Comparison of ENCODE assay signal across 11 cellular contexts in the genomic region with DNA sequence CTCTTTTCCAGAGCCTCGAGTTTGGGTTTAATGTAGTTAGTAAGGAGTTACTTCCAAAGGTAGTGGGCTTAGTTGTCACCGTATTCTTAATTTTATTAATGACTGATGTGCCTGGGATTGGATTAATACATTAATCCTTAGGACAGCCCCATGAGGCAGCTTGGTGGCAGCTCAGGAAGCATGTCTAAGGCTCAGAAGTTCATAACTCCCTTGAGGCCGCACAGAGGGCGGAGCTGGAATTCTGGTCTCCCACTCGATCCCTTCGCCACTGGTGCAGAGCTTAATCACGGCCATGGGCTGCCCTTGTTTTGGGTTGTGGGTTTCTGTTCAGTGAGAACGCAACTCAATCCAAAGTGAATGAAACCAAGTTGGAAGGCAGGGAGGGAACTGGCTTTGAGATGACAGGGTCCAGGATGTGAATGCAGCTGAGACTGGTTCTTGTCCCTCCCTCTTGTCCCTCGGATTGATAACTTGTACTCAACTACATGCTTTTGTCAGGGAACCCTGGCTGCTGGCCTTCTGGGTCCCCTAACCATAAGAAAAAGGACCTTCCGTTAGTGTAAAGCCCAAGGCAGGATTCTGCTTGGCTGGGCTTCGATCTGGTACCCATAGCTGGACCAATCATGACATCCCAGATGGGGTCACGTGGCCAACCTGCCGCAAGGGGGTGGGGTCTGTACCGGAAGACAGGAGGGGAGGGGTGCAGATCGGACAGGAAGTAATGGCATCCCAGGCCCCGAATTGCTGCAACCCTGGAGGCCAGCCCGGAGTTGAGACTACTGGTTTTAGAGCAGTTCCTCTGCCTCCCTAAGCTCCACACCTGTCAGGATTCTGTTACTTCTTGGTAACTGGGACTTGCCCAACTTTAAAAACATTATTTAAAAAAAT. TPM values are rescaled to one million over a fixed set of nuclear protein-coding genes. Genes with fewer than 3 reads are reported as not detected.
DNase-seq lines count a peak whose midpoint lies in the region; ATAC-seq and TF ChIP-seq lines count a peak whose summit lies in the region.
"Had no signal": no experiment of that assay in that cellular context is flagged by ENCODE, and none has a peak within 500 bp of the region (broad histone marks: within the 10 kb centered on the region; RNA-seq: fewer than 3 reads in every experiment).

No MANE protein-coding gene starts in this region.

- H3K36me3 ChIP-seq in CD8-positive, alpha-beta T cell (ENCODE audit: insufficient read depth, low read length), result no peaks in the 10 kb centered on the region

- H3K4me3 Mint-ChIP-seq in CD8-positive, alpha-beta T cell, result no peak overlapping the region
- H3K4me3 Mint-ChIP-seq in T-cell, result no peak overlapping the region

- no peaks in the 10 kb centered on the region for H3K27me3 ChIP-seq in CD8-positive, alpha-beta T cell (ENCODE audit: insufficient read depth, low read length)
- H3K27me3 ChIP-seq: esophagus squamous epithelium had no signal

- ATAC-seq in CD8-positive, alpha-beta T cell, result peak; percentile 36
- ATAC-seq in T-cell (replicated peaks in 1 of 4), result peak in 3 of 4 experiments; percentile 56 to 70 (median 57)
- no peak for ATAC-seq in GM19395 (IDR thresholded peaks at IDR 0.05; ENCODE audit: unreplicated experiment)

- H3K9me3 ChIP-seq in CD8-positive, alpha-beta T cell (ENCODE audit: low read length), result no peaks in the 10 kb centered on the region
- H3K9me3 ChIP-seq: esophagus squamous epithelium had no signal

- H3K4me1 Mint-ChIP-seq in CD8-positive, alpha-beta T cell (ENCODE audit: low read depth), result peaks cover 2% of the 10 kb centered on the region
- H3K4me1 Mint-ChIP-seq in T-cell, result peaks cover 6 to 24% (median 9%) of the 10 kb centered on the region in 3 donors

- H3K27ac ChIP-seq in CD8-positive, alpha-beta T cell (ENCODE audit: low read depth, low read length), result no peak overlapping the region
- H3K27ac ChIP-seq: esophagus squamous epithelium had no signal

- TF ChIP-seq CTCF in CD8-positive, alpha-beta T cell (IDR thresholded peaks at IDR 0.05), result no peak

- H3K36me3 Mint-ChIP-seq in CD8-positive, alpha-beta T cell, result peaks cover 21% of the 10 kb centered on the region
- peaks cover 11% of the 10 kb centered on the region for H3K36me3 Mint-ChIP-seq in T-cell

- H3K4me3 ChIP-seq in CD8-positive, alpha-beta T cell (ENCODE audit: low read depth, low read length), result no peak overlapping the region
- H3K4me3 ChIP-seq: esophagus squamous epithelium had no signal

- CTCF ChIA-PET in CD8-positive, alpha-beta T cell (lab: Charles Lee), result interaction anchor here (1.0 to 2.2 kb wide), 5 partner anchors 10 to 309 kb away, joined by 3 to 10 read pairs (median 4); no protein-coding TSS in a partner anchor
- CTCF ChIA-PET in T-cell (lab: Charles Lee), result interaction anchor here in 1 of 2 donors (0.6 to 1.1 kb wide), 3 partner anchors 9 to 397 kb away, joined by 3 read pairs; no protein-coding TSS in a partner anchor

- H3K27me3 Mint-ChIP-seq in CD8-positive, alpha-beta T cell (ENCODE audit: low read depth), result no peaks in the 10 kb centered on the region
- H3K27me3 Mint-ChIP-seq in T-cell, result no peaks in the 10 kb centered on the region

- H3K9me3 Mint-ChIP-seq in CD8-positive, alpha-beta T cell, result no peaks in the 10 kb centered on the region
- H3K9me3 Mint-ChIP-seq in T-cell, result no peaks in the 10 kb centered on the region

- POLR2A ChIA-PET in CD8-positive, alpha-beta T cell (lab: Charles Lee), result no interaction called here
- POLR2A ChIA-PET in T-cell (lab: Charles Lee), result no interaction called here

- intact Hi-C loops in CD8-positive, alpha-beta T cell (cut with DNase I, micrococcal nuclease), result no loop called here

- H3K27ac Mint-ChIP-seq in CD8-positive, alpha-beta T cell, result no peak overlapping the region
- H3K27ac Mint-ChIP-seq in T-cell, result no peak overlapping the region

- DNase-seq in CD8-positive, alpha-beta T cell, result no peak
- peak; percentile 25 for DNase-seq in H4 (ENCODE audit: low spot score)
- peak in 17 of 34 experiments; percentile 4 to 29 (median 13) for DNase-seq in T-cell
- peak; percentile 65 for DNase-seq in iPS-NIHi7 (ENCODE audit: extremely low spot score)
- no peak for DNase-seq in retina
- no peak for DNase-seq in NK-92 (lab: John Stamatoyannopoulos, UW; ENCODE audit: unreplicated experiment)
- DNase-seq in NCI-H2171 (lab: John Stamatoyannopoulos, UW), result no peak
- DNase-seq: activated gamma-delta T cell, esophagus squamous epithelium, NCI-H1436 had no signal

- no peaks in the 10 kb centered on the region for H3K4me1 ChIP-seq in CD8-positive, alpha-beta T cell (ENCODE audit: insufficient read depth, low read length)
- H3K4me1 ChIP-seq: esophagus squamous epithelium had no signal

RNA-seq across cellular contexts. Expression of gene SNX20, which starts 45.4 kb away (rescaled TPM):
- 10 to 100 TPM; 18.6 to 20.1 TPM for total RNA-seq in CD8-positive, alpha-beta T cell
- not detected in 2 replicates for total RNA-seq in H4 (2014; rRNA removed; shearing (Covaris generic))
- 10 to 100 TPM; 38.8 to 85.2 (median 69.6) TPM for total RNA-seq in T-cell

RNA-seq across cellular contexts. Expression of gene NOD2, which starts 57.7 kb away (rescaled TPM):
- total RNA-seq in CD8-positive, alpha-beta T cell, result under 1 TPM; 0.86 to 0.90 TPM
- total RNA-seq in H4 (2014; rRNA removed; shearing (Covaris generic)), result not detected in 2 replicates
- total RNA-seq in T-cell, result 1 to 10 TPM; 2.4 to 7.6 (median 3.1) TPM

Comparison
In these comparisons a context has a peak if more than half of its experiments do, and no peak if none do; other contexts are left out.
1. DNase-seq: peak in H4 (single experiment) and iPS-NIHi7 (single experiment); none in CD8-positive, alpha-beta T cell (0 of 7), retina (single experiment), NK-92 (single experiment) and NCI-H2171 (single experiment).
2. RNA of gene SNX20, which starts 45.4 kb away (total RNA-seq): 38.8 to 85.2 TPM in T-cell and 18.6 to 20.1 TPM in CD8-positive, alpha-beta T cell; not detected in H4; every median in the first group is over 10 times any median in the second.